ENCODE assay signal across 1 cellular context in genomic region chr7:5064391-5065106, GRCh38.
TF ChIP-seq lines count a peak whose summit lies in the region.

No MANE protein-coding gene starts in this region.

TF ChIP-seq in H1, 55 proteins besides CTCF, POLR2A, EP300 and RAD21:
- TF ChIP-seq USF2 (IDR thresholded peaks at IDR 0.05; ENCODE audit: low read length) (no peak), CBX8 (IDR thresholded peaks at IDR 0.05; ENCODE audit: borderline replicate concordance, low read depth, low read length) (no peak), TCF12 (IDR thresholded peaks at IDR 0.05; ENCODE audit: low read depth, low read length) (0 out of 2 replicates have a peak, but pooled peaks have one; percentile 42), JUND (IDR thresholded peaks at IDR 0.05; ENCODE audit: low read length) (no peak), RFX5 (IDR thresholded peaks at IDR 0.05; ENCODE audit: borderline replicate concordance, low read depth, low read length) (no peak), CEBPB (IDR thresholded peaks at IDR 0.05; ENCODE audit: low read depth, low read length) (no peak), TBP (IDR thresholded peaks at IDR 0.05; ENCODE audit: low read depth, low read length) (no peak), RNF2 (IDR thresholded peaks at IDR 0.05; ENCODE audit: borderline replicate concordance, low read depth, low read length, missing control alignments, poor library complexity, severe bottlenecking) (no peak), ZNF274 (IDR thresholded peaks at IDR 0.05; ENCODE audit: borderline replicate concordance, extremely low read depth, low read length) (peak; percentile 67; the same call in 1 of the 2 replicates), RBBP5 (IDR thresholded peaks at IDR 0.05; ENCODE audit: borderline replicate concordance, low read depth, low read length) (no peak), CREB1 (IDR thresholded peaks at IDR 0.05) (no peak), GTF2F1 (IDR thresholded peaks at IDR 0.05; ENCODE audit: borderline replicate concordance, low read depth, low read length) (peak; percentile 25; the same call in 1 of the 2 replicates), NRF1 (IDR thresholded peaks at IDR 0.05; ENCODE audit: low read depth, low read length) (no peak), KDM4A (IDR thresholded peaks at IDR 0.05; ENCODE audit: low read depth, low read length, severe bottlenecking) (no peak), SAP30 (IDR thresholded peaks at IDR 0.05; ENCODE audit: insufficient read depth, insufficient replicate concordance, low read length) (no peak), BRCA1 (IDR thresholded peaks at IDR 0.05; ENCODE audit: low read depth, low read length) (no peak), YY1 (IDR thresholded peaks at IDR 0.05; ENCODE audit: low read depth, low read length) (no peak), KDM5A (IDR thresholded peaks at IDR 0.05; ENCODE audit: low read length) (no peak), TAF7 (optimal IDR thresholded peaks at IDR 0.05; ENCODE audit: borderline replicate concordance, low read depth, low read length) (no peak)
- TF ChIP-seq, protein P1, sequence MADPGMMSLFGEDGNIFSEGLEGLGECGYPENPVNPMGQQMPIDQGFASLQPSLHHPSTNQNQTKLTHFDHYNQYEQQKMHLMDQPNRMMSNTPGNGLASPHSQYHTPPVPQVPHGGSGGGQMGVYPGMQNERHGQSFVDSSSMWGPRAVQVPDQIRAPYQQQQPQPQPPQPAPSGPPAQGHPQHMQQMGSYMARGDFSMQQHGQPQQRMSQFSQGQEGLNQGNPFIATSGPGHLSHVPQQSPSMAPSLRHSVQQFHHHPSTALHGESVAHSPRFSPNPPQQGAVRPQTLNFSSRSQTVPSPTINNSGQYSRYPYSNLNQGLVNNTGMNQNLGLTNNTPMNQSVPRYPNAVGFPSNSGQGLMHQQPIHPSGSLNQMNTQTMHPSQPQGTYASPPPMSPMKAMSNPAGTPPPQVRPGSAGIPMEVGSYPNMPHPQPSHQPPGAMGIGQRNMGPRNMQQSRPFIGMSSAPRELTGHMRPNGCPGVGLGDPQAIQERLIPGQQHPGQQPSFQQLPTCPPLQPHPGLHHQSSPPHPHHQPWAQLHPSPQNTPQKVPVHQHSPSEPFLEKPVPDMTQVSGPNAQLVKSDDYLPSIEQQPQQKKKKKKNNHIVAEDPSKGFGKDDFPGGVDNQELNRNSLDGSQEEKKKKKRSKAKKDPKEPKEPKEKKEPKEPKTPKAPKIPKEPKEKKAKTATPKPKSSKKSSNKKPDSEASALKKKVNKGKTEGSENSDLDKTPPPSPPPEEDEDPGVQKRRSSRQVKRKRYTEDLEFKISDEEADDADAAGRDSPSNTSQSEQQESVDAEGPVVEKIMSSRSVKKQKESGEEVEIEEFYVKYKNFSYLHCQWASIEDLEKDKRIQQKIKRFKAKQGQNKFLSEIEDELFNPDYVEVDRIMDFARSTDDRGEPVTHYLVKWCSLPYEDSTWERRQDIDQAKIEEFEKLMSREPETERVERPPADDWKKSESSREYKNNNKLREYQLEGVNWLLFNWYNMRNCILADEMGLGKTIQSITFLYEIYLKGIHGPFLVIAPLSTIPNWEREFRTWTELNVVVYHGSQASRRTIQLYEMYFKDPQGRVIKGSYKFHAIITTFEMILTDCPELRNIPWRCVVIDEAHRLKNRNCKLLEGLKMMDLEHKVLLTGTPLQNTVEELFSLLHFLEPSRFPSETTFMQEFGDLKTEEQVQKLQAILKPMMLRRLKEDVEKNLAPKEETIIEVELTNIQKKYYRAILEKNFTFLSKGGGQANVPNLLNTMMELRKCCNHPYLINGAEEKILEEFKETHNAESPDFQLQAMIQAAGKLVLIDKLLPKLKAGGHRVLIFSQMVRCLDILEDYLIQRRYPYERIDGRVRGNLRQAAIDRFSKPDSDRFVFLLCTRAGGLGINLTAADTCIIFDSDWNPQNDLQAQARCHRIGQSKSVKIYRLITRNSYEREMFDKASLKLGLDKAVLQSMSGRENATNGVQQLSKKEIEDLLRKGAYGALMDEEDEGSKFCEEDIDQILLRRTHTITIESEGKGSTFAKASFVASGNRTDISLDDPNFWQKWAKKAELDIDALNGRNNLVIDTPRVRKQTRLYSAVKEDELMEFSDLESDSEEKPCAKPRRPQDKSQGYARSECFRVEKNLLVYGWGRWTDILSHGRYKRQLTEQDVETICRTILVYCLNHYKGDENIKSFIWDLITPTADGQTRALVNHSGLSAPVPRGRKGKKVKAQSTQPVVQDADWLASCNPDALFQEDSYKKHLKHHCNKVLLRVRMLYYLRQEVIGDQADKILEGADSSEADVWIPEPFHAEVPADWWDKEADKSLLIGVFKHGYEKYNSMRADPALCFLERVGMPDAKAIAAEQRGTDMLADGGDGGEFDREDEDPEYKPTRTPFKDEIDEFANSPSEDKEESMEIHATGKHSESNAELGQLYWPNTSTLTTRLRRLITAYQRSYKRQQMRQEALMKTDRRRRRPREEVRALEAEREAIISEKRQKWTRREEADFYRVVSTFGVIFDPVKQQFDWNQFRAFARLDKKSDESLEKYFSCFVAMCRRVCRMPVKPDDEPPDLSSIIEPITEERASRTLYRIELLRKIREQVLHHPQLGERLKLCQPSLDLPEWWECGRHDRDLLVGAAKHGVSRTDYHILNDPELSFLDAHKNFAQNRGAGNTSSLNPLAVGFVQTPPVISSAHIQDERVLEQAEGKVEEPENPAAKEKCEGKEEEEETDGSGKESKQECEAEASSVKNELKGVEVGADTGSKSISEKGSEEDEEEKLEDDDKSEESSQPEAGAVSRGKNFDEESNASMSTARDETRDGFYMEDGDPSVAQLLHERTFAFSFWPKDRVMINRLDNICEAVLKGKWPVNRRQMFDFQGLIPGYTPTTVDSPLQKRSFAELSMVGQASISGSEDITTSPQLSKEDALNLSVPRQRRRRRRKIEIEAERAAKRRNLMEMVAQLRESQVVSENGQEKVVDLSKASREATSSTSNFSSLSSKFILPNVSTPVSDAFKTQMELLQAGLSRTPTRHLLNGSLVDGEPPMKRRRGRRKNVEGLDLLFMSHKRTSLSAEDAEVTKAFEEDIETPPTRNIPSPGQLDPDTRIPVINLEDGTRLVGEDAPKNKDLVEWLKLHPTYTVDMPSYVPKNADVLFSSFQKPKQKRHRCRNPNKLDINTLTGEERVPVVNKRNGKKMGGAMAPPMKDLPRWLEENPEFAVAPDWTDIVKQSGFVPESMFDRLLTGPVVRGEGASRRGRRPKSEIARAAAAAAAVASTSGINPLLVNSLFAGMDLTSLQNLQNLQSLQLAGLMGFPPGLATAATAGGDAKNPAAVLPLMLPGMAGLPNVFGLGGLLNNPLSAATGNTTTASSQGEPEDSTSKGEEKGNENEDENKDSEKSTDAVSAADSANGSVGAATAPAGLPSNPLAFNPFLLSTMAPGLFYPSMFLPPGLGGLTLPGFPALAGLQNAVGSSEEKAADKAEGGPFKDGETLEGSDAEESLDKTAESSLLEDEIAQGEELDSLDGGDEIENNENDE (IDR thresholded peaks at IDR 0.05; ENCODE audit: insufficient replicate concordance, low read length) = no peak
- TF ChIP-seq, protein P2, sequence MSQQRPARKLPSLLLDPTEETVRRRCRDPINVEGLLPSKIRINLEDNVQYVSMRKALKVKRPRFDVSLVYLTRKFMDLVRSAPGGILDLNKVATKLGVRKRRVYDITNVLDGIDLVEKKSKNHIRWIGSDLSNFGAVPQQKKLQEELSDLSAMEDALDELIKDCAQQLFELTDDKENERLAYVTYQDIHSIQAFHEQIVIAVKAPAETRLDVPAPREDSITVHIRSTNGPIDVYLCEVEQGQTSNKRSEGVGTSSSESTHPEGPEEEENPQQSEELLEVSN (IDR thresholded peaks at IDR 0.05) = no peak
